ENCODE assay signal across 8 cellular contexts in the genomic region with DNA sequence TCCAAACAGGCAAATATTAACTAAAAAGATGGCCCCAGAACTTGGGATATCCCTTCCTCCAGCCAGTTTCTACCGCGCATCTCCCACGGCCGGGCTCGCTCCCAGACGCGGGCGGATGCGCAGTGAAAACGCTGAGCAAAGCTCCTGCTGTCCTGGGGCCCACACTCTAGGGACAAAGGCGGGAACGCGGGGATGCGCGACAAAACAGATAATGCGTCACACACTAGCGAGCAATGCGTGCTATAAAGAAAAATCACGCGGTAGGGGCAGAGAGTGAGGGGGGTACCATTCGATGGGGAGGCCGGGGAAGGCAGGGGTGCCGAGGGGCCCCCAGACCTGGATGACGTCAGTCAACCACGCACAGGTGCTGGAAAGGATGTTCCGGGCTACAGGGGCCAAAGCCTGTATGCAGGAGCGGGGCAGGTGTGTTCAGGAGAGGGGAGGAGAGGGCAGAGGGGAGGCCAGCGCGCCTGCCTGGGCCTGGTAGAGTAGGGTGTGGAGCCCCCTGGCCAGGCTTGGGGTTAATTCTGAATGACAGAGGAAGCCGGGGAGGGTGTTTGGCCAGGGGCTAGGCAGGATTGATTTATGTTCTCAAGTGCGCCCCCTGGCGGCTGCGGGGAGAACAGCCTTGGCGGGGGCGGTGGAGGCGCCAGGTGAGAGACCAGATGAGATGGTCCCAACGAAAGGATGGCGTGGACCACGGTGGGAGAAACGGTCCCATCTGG.
A peak's percentile ranks its signal among the peaks of the same experiment; 100 is the strongest.
DNase-seq lines count a peak whose midpoint lies in the region; ATAC-seq and TF ChIP-seq lines count a peak whose summit lies in the region.

No MANE protein-coding gene starts in this region.

- CTCF ChIA-PET in RWPE1 (lab: Yijun Ruan, JAX): interaction anchor here (0.6 to 0.7 kb wide), 3 partner anchors 76 to 702 kb away, joined by 3 to 5 read pairs (median 3); no protein-coding TSS in a partner anchor

- in situ Hi-C loops in GM13976 (cut with MboI; ENCODE audit: low sequenced_read_pairs, unreplicated experiment): loop anchor here (10.0 kb wide), 1 partner anchor 145 kb away; a partner anchor contains a TSS

- DNase-seq in GM13976 (ENCODE audit: low spot score) (peak; percentile 85), RWPE1 (ENCODE audit: low spot score) (peak; percentile 54), iPS-NIHi11 (ENCODE audit: low spot score) (peak; percentile 85), DMS53 treated with DMSO at 0.1 percent for 48 hours (lab: John Stamatoyannopoulos, UW; ENCODE audit: unreplicated experiment) (no peak), NCI-H446 (lab: John Stamatoyannopoulos, UW) (no peak)
- peak; percentile 72 for DNase-seq in activated naive CD4-positive, alpha-beta T cell treated with anti-CD3 and anti-CD28 coated beads, Interleukin-2, amount 50 U/mL, for 16 hours
- DNase-seq in stimulated activated CD4-positive, alpha-beta T cell treated with anti-CD3 and anti-CD28 coated beads, TNF-alpha, amount 100 ng/mL, for 4 hours (ENCODE audit: low read depth in 3 of 3): peak; percentile 46 to 59 (median 58)

- peak; percentile 90 for TF ChIP-seq CTCF in GM13976 (IDR thresholded peaks at IDR 0.05; ENCODE audit: borderline replicate concordance, control extremely low read depth, extremely low read depth, insufficient read depth, missing control alignments)
- peak; percentile 85 for TF ChIP-seq CTCF in RWPE1 (conservative IDR thresholded peaks at IDR 0.05; ENCODE audit: low read depth)

- no peak for ATAC-seq in GM21737 (IDR thresholded peaks at IDR 0.05; ENCODE audit: unreplicated experiment)

- POLR2A ChIA-PET in RWPE1 (lab: Yijun Ruan, JAX; ENCODE audit: low non-redundant PET): no interaction called here

- no peak overlapping the region for H3K27ac ChIP-seq in RWPE1

Comparison
In these comparisons a context has a peak if more than half of its experiments do, and no peak if none do; other contexts are left out.
1. DNase-seq: peak in GM13976 (single experiment), RWPE1 (single experiment), activated naive CD4-positive, alpha-beta T cell treated with anti-CD3 and anti-CD28 coated beads, Interleukin-2, amount 50 U/mL, for 16 hours (single experiment), iPS-NIHi11 (single experiment) and stimulated activated CD4-positive, alpha-beta T cell treated with anti-CD3 and anti-CD28 coated beads, TNF-alpha, amount 100 ng/mL, for 4 hours (3 of 3); none in DMS53 treated with DMSO at 0.1 percent for 48 hours (single experiment) and NCI-H446 (0 of 2).